In the genomic region with DNA sequence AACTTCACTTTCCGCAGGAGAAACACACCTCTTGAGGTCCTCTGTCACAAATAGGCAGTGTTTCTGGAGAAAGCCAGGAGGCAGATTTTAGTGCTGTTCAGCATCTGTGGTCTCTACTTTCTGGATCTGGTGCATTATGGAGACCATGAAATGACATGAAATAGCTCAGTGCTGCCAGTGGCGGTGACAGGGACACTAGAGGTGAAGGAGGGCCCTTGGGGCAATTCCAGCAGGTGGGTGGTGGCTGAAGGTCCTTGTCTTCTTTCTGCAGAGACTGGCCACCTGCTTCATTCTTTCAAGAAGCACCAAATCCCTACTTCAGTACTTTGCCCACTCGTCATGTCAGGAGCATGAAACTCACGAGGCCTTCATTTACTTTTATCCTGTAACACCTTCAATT, we compare ENCODE assay signal across 32 cellular contexts.
DNase-seq lines count a peak whose midpoint lies in the region; ATAC-seq and TF ChIP-seq lines count a peak whose summit lies in the region.
"Had no signal": no experiment of that assay in that cellular context is flagged by ENCODE, and none has a peak within 500 bp of the region (broad histone marks: within the 10 kb centered on the region; RNA-seq: fewer than 3 reads in every experiment).

No MANE protein-coding gene starts in this region.

- POLR2A ChIA-PET in MCF 10A (lab: Yijun Ruan, JAX), result interaction anchor here (0.8 to 1.4 kb wide), 3 partner anchors 9 to 27 kb away, joined by 3 to 5 read pairs (median 3); no protein-coding TSS in a partner anchor

- H3K27me3 Mint-ChIP-seq in MCF 10A (ENCODE audit: insufficient read depth, unreplicated experiment) (no peaks in the 10 kb centered on the region), osteocyte (ENCODE audit: unreplicated experiment) (no peaks in the 10 kb centered on the region)
- H3K27me3 Mint-ChIP-seq: CD4-positive, alpha-beta T cell had no signal

- H3K4me3 ChIP-seq in mammary epithelial cell (replicated peaks in 1 of 3; ENCODE audit: insufficient read depth in 1 of 3, low read depth in 2 of 3, low read length in 3 of 3), result no peak overlapping the region
- no peak overlapping the region for H3K4me3 ChIP-seq in brain microvascular endothelial cell (ENCODE audit: low read depth, low read length)
- H3K4me3 ChIP-seq: breast epithelium, GM23248, pancreas, SJCRH30, skin epidermis, tibial nerve had no signal

- no peaks in the 10 kb centered on the region for H4K20me1 ChIP-seq in mammary epithelial cell (ENCODE audit: insufficient read depth, low read length)

- TF ChIP-seq CTCF in MCF 10A (IDR thresholded peaks at IDR 0.05; ENCODE audit: unreplicated experiment) (no peak), mammary epithelial cell (conservative IDR thresholded peaks at IDR 0.05 in 1 of 2, IDR thresholded peaks at IDR 0.05 in 1 of 2; ENCODE audit: extremely low read depth in 1 of 2, insufficient read depth in 1 of 2, low read depth in 1 of 2, low read length in 2 of 2) (no peak), brain microvascular endothelial cell (IDR thresholded peaks at IDR 0.05; ENCODE audit: low read depth, low read length, missing control alignments) (no peak), osteocyte (IDR thresholded peaks at IDR 0.05) (no peak)

- dilution Hi-C loops in mammary epithelial cell (cut with HindIII; ENCODE audit: low sequenced_read_pairs), result no loop called here

- no peak overlapping the region for H3K4me2 ChIP-seq in mammary epithelial cell (ENCODE audit: insufficient read depth, low read depth, low read length)
- H3K4me2 ChIP-seq: KMS-11 had no signal

- H3K9ac ChIP-seq in mammary epithelial cell (ENCODE audit: insufficient read depth, low read length), result no peak overlapping the region
- H3K9ac ChIP-seq: KMS-11 had no signal

- H3K27me3 ChIP-seq in mammary epithelial cell (ENCODE audit: insufficient read depth, low read length) (no peaks in the 10 kb centered on the region), brain microvascular endothelial cell (replicated peaks) (no peaks in the 10 kb centered on the region)
- H3K27me3 ChIP-seq: breast epithelium, pancreas, SJCRH30, tibial nerve had no signal

- CTCF ChIA-PET in MCF 10A (lab: Yijun Ruan, JAX), result interaction anchor here (0.7 to 1.1 kb wide), 2 partner anchors 8 to 13 kb away, joined by 3 read pairs; no protein-coding TSS in a partner anchor
- CTCF ChIA-PET in mammary epithelial cell (lab: Charles Lee; ENCODE audit: low non-redundant PET), result no interaction called here

- intact Hi-C loops in MCF 10A (cut with micrococcal nuclease) (loop anchor here (2.0 kb wide), 1 partner anchor 39 kb away; no protein-coding TSS in a partner anchor), mammary epithelial cell (cut with micrococcal nuclease) (loop anchor here (5.0 kb wide), 1 partner anchor 38 kb away; no protein-coding TSS in a partner anchor)

- H3K27ac ChIP-seq in mammary epithelial cell (ENCODE audit: insufficient read depth, low read depth, low read length) (no peak overlapping the region), brain microvascular endothelial cell (peak overlapping the region; percentile 89)
- H3K27ac ChIP-seq: 22Rv1, KMS-11 had no signal

- H3K36me3 Mint-ChIP-seq in MCF 10A (ENCODE audit: insufficient read depth, unreplicated experiment) (peaks cover 25% of the 10 kb centered on the region), osteocyte (ENCODE audit: unreplicated experiment) (peaks cover 10% of the 10 kb centered on the region)
- H3K36me3 Mint-ChIP-seq in stimulated activated effector memory CD8-positive, alpha-beta T cell treated with anti-CD3 and anti-CD28 coated beads, Interleukin-12 subunit alpha, Interleukin-12 subunit beta, amount 100 ng/mL, for 72 hours, result no peaks in the 10 kb centered on the region
- H3K36me3 Mint-ChIP-seq: activated naive CD4-positive, alpha-beta T cell treated with anti-CD3 and anti-CD28 coated beads, Interleukin-2, amount 50 U/mL, for 72 hours; T-cell had no signal

- H3K4me1 ChIP-seq in mammary epithelial cell (ENCODE audit: insufficient read depth, low read length), result peaks cover 14% of the 10 kb centered on the region

- no peaks in the 10 kb centered on the region for H3K9me3 Mint-ChIP-seq in MCF 10A (ENCODE audit: unreplicated experiment)
- H3K9me3 Mint-ChIP-seq in osteocyte (ENCODE audit: unreplicated experiment), result no peaks in the 10 kb centered on the region
- H3K9me3 Mint-ChIP-seq in stimulated activated effector memory CD8-positive, alpha-beta T cell treated with anti-CD3 and anti-CD28 coated beads, Interleukin-12 subunit alpha, Interleukin-12 subunit beta, amount 100 ng/mL, for 72 hours, result no peaks in the 10 kb centered on the region
- H3K9me3 Mint-ChIP-seq: activated CD4-positive, alpha-beta T cell treated with anti-CD3 and anti-CD28 coated beads, Interleukin-2, amount 10 ng/mL, durations not matched to agents 24 days and 14 days; activated naive CD4-positive, alpha-beta T cell treated with anti-CD3 and anti-CD28 coated beads, Interleukin-2, amount 50 U/mL, for 72 hours; CD4-positive, alpha-beta T cell; neural crest cell; T-cell had no signal

- H3K4me1 Mint-ChIP-seq in MCF 10A (ENCODE audit: insufficient read depth, unreplicated experiment) (peaks cover 29% of the 10 kb centered on the region), osteocyte (ENCODE audit: unreplicated experiment) (peaks cover 45% of the 10 kb centered on the region)
- H3K4me1 Mint-ChIP-seq in stimulated activated effector memory CD8-positive, alpha-beta T cell treated with anti-CD3 and anti-CD28 coated beads, Interleukin-12 subunit alpha, Interleukin-12 subunit beta, amount 100 ng/mL, for 72 hours, result no peaks in the 10 kb centered on the region
- H3K4me1 Mint-ChIP-seq: activated CD4-positive, alpha-beta T cell treated with anti-CD3 and anti-CD28 coated beads, Interleukin-2, amount 10 ng/mL, durations not matched to agents 24 days and 14 days; T-cell had no signal

- H3K4me3 Mint-ChIP-seq in MCF 10A (ENCODE audit: unreplicated experiment), result no peak overlapping the region
- H3K4me3 Mint-ChIP-seq in osteocyte (ENCODE audit: unreplicated experiment), result no peak overlapping the region
- no peak overlapping the region for H3K4me3 Mint-ChIP-seq in stimulated activated effector memory CD8-positive, alpha-beta T cell treated with anti-CD3 and anti-CD28 coated beads, Interleukin-12 subunit alpha, Interleukin-12 subunit beta, amount 100 ng/mL, for 72 hours
- H3K4me3 Mint-ChIP-seq: activated CD4-positive, alpha-beta T cell treated with anti-CD3 and anti-CD28 coated beads, Interleukin-2, amount 10 ng/mL, durations not matched to agents 24 days and 14 days; CD4-positive, alpha-beta T cell; neural crest cell; T-cell had no signal

- in situ Hi-C loops in mammary epithelial cell (cut with MboI; ENCODE audit: low sequenced_read_pairs in 2 of 2) (no loop called here), brain microvascular endothelial cell (cut with HindIII; ENCODE audit: low pct_ligation_motif_present, low sequenced_read_pairs) (no loop called here)

- peak overlapping the region; percentile 91 for H3K27ac Mint-ChIP-seq in MCF 10A (ENCODE audit: low read depth, unreplicated experiment)
- H3K27ac Mint-ChIP-seq in osteocyte (ENCODE audit: unreplicated experiment), result peak overlapping the region; percentile 94
- no peak overlapping the region for H3K27ac Mint-ChIP-seq in stimulated activated effector memory CD8-positive, alpha-beta T cell treated with anti-CD3 and anti-CD28 coated beads, Interleukin-12 subunit alpha, Interleukin-12 subunit beta, amount 100 ng/mL, for 72 hours
- H3K27ac Mint-ChIP-seq: activated CD4-positive, alpha-beta T cell treated with anti-CD3 and anti-CD28 coated beads, Interleukin-2, amount 10 ng/mL, durations not matched to agents 24 days and 14 days; activated naive CD4-positive, alpha-beta T cell treated with anti-CD3 and anti-CD28 coated beads, Interleukin-2, amount 50 U/mL, for 72 hours; CD4-positive, alpha-beta T cell; T-cell had no signal

- BruUV-seq in MCF 10A (replicated peaks; lab: Mats Ljungman, UMichigan) (no TSS peak), mammary epithelial cell (replicated peaks; lab: Mats Ljungman, UMichigan) (no TSS peak)

- no peak for ATAC-seq in stimulated activated effector memory CD8-positive, alpha-beta T cell treated with anti-CD3 and anti-CD28 coated beads, Interleukin-12 subunit alpha, Interleukin-12 subunit beta, amount 100 ng/mL, for 72 hours
- ATAC-seq in GM21576 (IDR thresholded peaks at IDR 0.05; ENCODE audit: unreplicated experiment), result no peak
- ATAC-seq: activated naive CD4-positive, alpha-beta T cell treated with anti-CD3 and anti-CD28 coated beads, Interleukin-2, amount 50 U/mL, for 72 hours; left cardiac atrium; T-cell had no signal

- no peak overlapping the region for H2AFZ ChIP-seq in mammary epithelial cell (ENCODE audit: low read depth, low read length)
- H2AFZ ChIP-seq: GM23248 had no signal

- H3K9me3 ChIP-seq in mammary epithelial cell (replicated peaks; ENCODE audit: insufficient read depth, low read length), result no peaks in the 10 kb centered on the region
- H3K9me3 ChIP-seq: breast epithelium, pancreas, SJCRH30, tibial nerve had no signal

- H3K36me3 ChIP-seq in mammary epithelial cell (ENCODE audit: insufficient read depth, low read length), result no peaks in the 10 kb centered on the region
- no peaks in the 10 kb centered on the region for H3K36me3 ChIP-seq in brain microvascular endothelial cell (replicated peaks)
- H3K36me3 ChIP-seq: breast epithelium, pancreas had no signal

- DNase-seq in MCF 10A (ENCODE audit: unreplicated experiment) (no peak), mammary epithelial cell (no peak), brain microvascular endothelial cell (no peak), osteocyte (ENCODE audit: extremely low spot score, unreplicated experiment) (no peak), 8988T (no peak), globus pallidus (ENCODE audit: low spot score) (no peak)
- DNase-seq in stimulated activated effector memory CD8-positive, alpha-beta T cell treated with anti-CD3 and anti-CD28 coated beads, Interleukin-12 subunit alpha, Interleukin-12 subunit beta, amount 100 ng/mL, for 72 hours (ENCODE audit: low spot score in 2 of 2), result no peak
- DNase-seq: activated CD4-positive, alpha-beta T cell treated with anti-CD3 and anti-CD28 coated beads, Interleukin-2, amount 10 ng/mL, durations not matched to agents 24 days and 14 days; activated CD8-positive, alpha-beta memory T cell treated with anti-CD3 and anti-CD28 coated beads for 24 hours; activated effector memory CD4-positive, alpha-beta T cell treated with Interleukin-2 at 50 U/mL for 16 hours; AML-193; amygdala; CD4-positive, alpha-beta T cell; GM23248; hypothalamus; left cardiac atrium; MM.1S; NCI-H2029; NCI-H69; pancreas; retina; SJCRH30; stimulated activated CD4-positive, alpha-beta T cell treated with anti-CD3 and anti-CD28 coated beads, Interleukin-2, amount 100 ng/mL, for 24 hours; T-cell had no signal

- H3K79me2 ChIP-seq in mammary epithelial cell (ENCODE audit: insufficient read depth, low read length), result peaks cover 45% of the 10 kb centered on the region

- 90% methylated on average over 4 of the region's 4 CpGs for WGBS in mammary epithelial cell (ENCODE audit: low coverage, missing lambda C conversion rate)
